Comparison of ENCODE assay signal across 8 cellular contexts in the genomic region with DNA sequence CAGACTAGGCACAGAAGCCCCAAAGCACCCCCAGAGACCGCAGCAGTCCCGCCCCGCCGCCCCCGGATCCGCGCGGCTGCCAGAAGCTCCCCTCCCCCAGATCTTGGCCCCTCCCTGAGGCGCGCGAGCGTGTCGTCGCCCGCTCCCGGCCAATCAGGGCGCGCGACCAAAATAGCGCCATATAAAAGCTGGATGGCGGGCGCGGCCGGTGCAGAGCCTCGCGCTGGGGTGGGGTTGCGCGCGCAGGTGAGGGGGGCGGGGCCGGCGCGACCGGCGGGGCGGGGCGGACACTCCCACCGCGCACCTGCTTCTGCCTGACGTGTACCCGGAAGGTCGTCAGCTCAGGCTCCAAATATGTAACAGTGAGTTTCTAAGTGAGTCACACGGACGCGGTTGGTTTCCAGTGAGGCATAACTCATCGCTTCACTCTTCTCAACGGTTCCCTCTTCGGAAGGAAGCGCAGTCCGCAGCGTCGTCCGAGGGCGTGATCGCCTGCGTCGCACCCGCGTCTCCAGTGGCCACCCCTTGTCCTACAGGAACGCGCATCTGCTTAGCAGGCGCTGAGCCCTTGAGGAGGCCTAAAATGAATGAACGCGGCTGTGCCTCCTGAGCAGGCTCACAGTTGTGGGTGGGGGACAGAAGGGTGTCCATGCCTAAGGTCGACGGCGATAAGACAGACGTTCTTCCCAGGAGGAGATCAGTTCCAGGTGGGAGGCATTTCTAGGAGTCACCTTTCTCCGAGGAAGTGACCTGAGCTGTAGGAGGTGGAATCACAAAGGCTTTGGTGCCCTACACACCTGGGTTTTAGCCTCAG. TPM values are rescaled to one million over a fixed set of nuclear protein-coding genes. Genes with fewer than 3 reads are reported as not detected.
A peak's percentile ranks its signal among the peaks of the same experiment; 100 is the strongest.
DNase-seq lines count a peak whose midpoint lies in the region; ATAC-seq and TF ChIP-seq lines count a peak whose summit lies in the region.

No MANE protein-coding gene starts in this region.

- intact Hi-C loops in sciatic nerve (cut with DNase I), result no loop called here

- ATAC-seq in HG02885 (IDR thresholded peaks at IDR 0.05; ENCODE audit: poor library complexity, unreplicated experiment) (peak; percentile 94), sciatic nerve (peak; percentile 93)

- peak overlapping the region; percentile 51 for H3K4me3 ChIP-seq in astrocyte of the cerebellum (ENCODE audit: low read depth, low read length)

- in situ Hi-C loops in astrocyte of the cerebellum (cut with HindIII; ENCODE audit: low sequenced_read_pairs), result no loop called here

- peak; percentile 99 to 100 for DNase-seq in NCI-H524 (lab: John Stamatoyannopoulos, UW)
- DNase-seq in NCI-H524 treated with DMSO at 0.1 percent for 48 hours (lab: John Stamatoyannopoulos, UW), result no peak
- peak; percentile 49 for DNase-seq in NCI-H1694 (lab: John Stamatoyannopoulos, UW)
- peak; percentile 95 for DNase-seq in T-helper 22 cell (ENCODE audit: low read depth)
- DNase-seq in astrocyte of the cerebellum (ENCODE audit: low read depth), result peak; percentile 60
- peak in 48 of 51 donors; percentile 4 to 83 (median 46) for DNase-seq in hypothalamus (lab: John Stamatoyannopoulos, UW)
- DNase-seq in sciatic nerve (ENCODE audit: low spot score), result peak; percentile 92

- no peak for TF ChIP-seq CTCF in astrocyte of the cerebellum (IDR thresholded peaks at IDR 0.05; ENCODE audit: low read depth, low read length, missing control alignments)

RNA-seq across cellular contexts. Expression of a gene that starts 50.6 kb away (rescaled TPM):
- total RNA-seq in sciatic nerve, result 113 TPM
